1 cellular context compared by ENCODE assay signal in the genomic region with DNA sequence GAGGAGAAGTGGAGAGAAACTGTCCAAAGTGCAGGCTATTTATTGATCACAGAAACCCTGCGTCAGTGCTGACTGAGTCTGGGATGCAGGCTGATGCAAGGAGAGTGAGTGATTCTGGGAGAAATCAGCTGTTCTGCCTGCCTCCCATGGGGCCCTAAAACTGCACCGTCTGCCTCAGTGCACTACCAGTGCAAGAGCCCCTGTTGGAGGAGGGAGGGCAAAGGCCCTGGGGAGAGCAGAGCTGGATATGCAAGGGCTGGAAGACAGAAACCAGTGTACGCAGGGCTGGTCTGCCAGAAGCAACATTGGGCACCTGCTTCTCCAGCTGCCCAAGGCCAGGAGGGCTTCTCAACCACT.
TF ChIP-seq lines count a peak whose summit lies in the region.

No MANE protein-coding gene starts in this region.

TF ChIP-seq in GM23338, 12 proteins besides CTCF, POLR2A, EP300 and RAD21 (continued from another document):
- TF ChIP-seq, protein P1, sequence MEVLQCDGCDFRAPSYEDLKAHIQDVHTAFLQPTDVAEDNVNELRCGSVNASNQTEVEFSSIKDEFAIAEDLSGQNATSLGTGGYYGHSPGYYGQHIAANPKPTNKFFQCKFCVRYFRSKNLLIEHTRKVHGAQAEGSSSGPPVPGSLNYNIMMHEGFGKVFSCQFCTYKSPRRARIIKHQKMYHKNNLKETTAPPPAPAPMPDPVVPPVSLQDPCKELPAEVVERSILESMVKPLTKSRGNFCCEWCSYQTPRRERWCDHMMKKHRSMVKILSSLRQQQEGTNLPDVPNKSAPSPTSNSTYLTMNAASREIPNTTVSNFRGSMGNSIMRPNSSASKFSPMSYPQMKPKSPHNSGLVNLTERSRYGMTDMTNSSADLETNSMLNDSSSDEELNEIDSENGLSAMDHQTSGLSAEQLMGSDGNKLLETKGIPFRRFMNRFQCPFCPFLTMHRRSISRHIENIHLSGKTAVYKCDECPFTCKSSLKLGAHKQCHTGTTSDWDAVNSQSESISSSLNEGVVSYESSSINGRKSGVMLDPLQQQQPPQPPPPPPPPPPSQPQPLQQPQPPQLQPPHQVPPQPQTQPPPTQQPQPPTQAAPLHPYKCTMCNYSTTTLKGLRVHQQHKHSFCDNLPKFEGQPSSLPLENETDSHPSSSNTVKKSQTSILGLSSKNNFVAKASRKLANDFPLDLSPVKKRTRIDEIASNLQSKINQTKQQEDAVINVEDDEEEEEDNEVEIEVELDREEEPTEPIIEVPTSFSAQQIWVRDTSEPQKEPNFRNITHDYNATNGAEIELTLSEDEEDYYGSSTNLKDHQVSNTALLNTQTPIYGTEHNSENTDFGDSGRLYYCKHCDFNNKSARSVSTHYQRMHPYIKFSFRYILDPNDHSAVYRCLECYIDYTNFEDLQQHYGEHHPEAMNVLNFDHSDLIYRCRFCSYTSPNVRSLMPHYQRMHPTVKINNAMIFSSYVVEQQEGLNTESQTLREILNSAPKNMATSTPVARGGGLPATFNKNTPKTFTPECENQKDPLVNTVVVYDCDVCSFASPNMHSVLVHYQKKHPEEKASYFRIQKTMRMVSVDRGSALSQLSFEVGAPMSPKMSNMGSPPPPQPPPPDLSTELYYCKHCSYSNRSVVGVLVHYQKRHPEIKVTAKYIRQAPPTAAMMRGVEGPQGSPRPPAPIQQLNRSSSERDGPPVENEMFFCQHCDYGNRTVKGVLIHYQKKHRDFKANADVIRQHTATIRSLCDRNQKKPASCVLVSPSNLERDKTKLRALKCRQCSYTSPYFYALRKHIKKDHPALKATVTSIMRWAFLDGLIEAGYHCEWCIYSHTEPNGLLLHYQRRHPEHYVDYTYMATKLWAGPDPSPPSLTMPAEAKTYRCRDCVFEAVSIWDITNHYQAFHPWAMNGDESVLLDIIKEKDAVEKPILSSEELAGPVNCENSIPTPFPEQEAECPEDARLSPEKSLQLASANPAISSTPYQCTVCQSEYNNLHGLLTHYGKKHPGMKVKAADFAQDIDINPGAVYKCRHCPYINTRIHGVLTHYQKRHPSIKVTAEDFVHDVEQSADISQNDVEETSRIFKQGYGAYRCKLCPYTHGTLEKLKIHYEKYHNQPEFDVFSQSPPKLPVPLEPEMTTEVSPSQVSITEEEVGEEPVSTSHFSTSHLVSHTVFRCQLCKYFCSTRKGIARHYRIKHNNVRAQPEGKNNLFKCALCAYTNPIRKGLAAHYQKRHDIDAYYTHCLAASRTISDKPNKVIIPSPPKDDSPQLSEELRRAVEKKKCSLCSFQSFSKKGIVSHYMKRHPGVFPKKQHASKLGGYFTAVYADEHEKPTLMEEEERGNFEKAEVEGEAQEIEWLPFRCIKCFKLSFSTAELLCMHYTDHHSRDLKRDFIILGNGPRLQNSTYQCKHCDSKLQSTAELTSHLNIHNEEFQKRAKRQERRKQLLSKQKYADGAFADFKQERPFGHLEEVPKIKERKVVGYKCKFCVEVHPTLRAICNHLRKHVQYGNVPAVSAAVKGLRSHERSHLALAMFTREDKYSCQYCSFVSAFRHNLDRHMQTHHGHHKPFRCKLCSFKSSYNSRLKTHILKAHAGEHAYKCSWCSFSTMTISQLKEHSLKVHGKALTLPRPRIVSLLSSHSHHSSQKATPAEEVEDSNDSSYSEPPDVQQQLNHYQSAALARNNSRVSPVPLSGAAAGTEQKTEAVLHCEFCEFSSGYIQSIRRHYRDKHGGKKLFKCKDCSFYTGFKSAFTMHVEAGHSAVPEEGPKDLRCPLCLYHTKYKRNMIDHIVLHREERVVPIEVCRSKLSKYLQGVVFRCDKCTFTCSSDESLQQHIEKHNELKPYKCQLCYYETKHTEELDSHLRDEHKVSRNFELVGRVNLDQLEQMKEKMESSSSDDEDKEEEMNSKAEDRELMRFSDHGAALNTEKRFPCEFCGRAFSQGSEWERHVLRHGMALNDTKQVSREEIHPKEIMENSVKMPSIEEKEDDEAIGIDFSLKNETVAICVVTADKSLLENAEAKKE (CRISPR knock-in tag; IDR thresholded peaks at IDR 0.05), result no peak
- TF ChIP-seq, protein P2, sequence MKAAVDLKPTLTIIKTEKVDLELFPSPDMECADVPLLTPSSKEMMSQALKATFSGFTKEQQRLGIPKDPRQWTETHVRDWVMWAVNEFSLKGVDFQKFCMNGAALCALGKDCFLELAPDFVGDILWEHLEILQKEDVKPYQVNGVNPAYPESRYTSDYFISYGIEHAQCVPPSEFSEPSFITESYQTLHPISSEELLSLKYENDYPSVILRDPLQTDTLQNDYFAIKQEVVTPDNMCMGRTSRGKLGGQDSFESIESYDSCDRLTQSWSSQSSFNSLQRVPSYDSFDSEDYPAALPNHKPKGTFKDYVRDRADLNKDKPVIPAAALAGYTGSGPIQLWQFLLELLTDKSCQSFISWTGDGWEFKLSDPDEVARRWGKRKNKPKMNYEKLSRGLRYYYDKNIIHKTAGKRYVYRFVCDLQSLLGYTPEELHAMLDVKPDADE (IDR thresholded peaks at IDR 0.05), result no peak
- no peak for TF ChIP-seq ZNF331 (CRISPR knock-in tag; IDR thresholded peaks at IDR 0.05; ENCODE audit: low read depth)
- TF ChIP-seq JUNB (IDR thresholded peaks at IDR 0.05; ENCODE audit: unreplicated experiment), result no peak
- TF ChIP-seq POLR2AphosphoS5 (IDR thresholded peaks at IDR 0.05; ENCODE audit: low read depth), result no peak
- no peak for TF ChIP-seq CREB1 (CRISPR knock-in tag; IDR thresholded peaks at IDR 0.05; ENCODE audit: low read depth)
- no peak for TF ChIP-seq STAT1 (IDR thresholded peaks at IDR 0.05; ENCODE audit: unreplicated experiment)
- TF ChIP-seq ZNF114 (CRISPR knock-in tag; IDR thresholded peaks at IDR 0.05), result no peak
- no peak for TF ChIP-seq EZH2 (IDR thresholded peaks at IDR 0.05; ENCODE audit: low read depth, unreplicated experiment)
- TF ChIP-seq NANOG (IDR thresholded peaks at IDR 0.05; ENCODE audit: borderline replicate concordance), result no peak
- no peak for TF ChIP-seq REST (IDR thresholded peaks at IDR 0.05; ENCODE audit: unreplicated experiment)
